In the genomic region with DNA sequence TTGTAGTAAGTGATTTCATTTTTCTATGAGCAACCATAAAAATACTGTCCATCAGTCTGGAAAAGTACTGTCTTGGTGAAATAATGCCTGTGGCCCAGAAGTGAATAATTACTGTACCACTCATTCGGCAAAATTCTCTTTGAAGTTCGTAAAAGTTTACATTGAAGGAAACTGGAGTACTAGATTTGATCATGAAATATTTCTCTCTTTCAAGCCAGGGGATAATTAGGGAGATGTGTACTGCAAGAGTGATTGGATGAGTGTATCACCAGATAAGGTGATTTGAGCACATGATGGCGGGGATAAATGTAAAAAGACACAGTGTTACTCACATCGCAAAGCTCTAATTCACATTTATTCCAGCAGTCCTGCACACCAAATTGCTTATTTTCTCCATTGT, we compare ENCODE assay signal across 31 cellular contexts.
"Had no signal": no experiment of that assay in that cellular context is flagged by ENCODE, and none has a peak within 500 bp of the region (broad histone marks: within the 10 kb centered on the region; RNA-seq: fewer than 3 reads in every experiment).

No MANE protein-coding gene starts in this region.

- H3K36me3 ChIP-seq: ascending aorta, brain microvascular endothelial cell, gastrocnemius medialis, heart left ventricle had no signal

- H3K4me1 ChIP-seq: ascending aorta, gastrocnemius medialis, heart left ventricle had no signal

- H3K36me3 Mint-ChIP-seq: activated CD4-positive, alpha-beta memory T cell treated with anti-CD3 and anti-CD28 coated beads for 36 hours; activated CD8-positive, alpha-beta memory T cell treated with anti-CD3 and anti-CD28 coated beads, Interleukin-2, amount 10 ng/mL, durations not matched to agents 7 days and 5 days; activated naive CD4-positive, alpha-beta T cell treated with anti-CD3 and anti-CD28 coated beads, Interleukin-2, amount 10 ng/mL, durations not matched to agents 7 days and 5 days; activated naive CD4-positive, alpha-beta T cell treated with anti-CD3 and anti-CD28 coated beads, Interleukin-2, amount 50 U/mL, for 72 hours; activated naive CD8-positive, alpha-beta T cell treated with anti-CD3 and anti-CD28 coated beads, Interleukin-2, amount 10 ng/mL, durations not matched to agents 7 days and 5 days had no signal

- H3K27me3 ChIP-seq: ascending aorta, brain microvascular endothelial cell, foreskin keratinocyte, gastrocnemius medialis, heart left ventricle had no signal

- H3K27ac Mint-ChIP-seq: activated CD4-positive, alpha-beta memory T cell treated with anti-CD3 and anti-CD28 coated beads for 36 hours; activated CD4-positive, alpha-beta T cell treated with anti-CD3 and anti-CD28 coated beads for 36 hours; activated CD4-positive, alpha-beta T cell treated with anti-CD3 and anti-CD28 coated beads, Interleukin-2, amount 10 ng/mL, durations not matched to agents 24 days and 14 days; activated CD8-positive, alpha-beta memory T cell treated with anti-CD3 and anti-CD28 coated beads, Interleukin-2, amount 10 ng/mL, durations not matched to agents 7 days and 5 days; activated CD8-positive, alpha-beta T cell treated with anti-CD3 and anti-CD28 coated beads, Interleukin-2, amount 10 ng/mL, durations not matched to agents 7 days and 5 days; activated naive CD4-positive, alpha-beta T cell treated with anti-CD3 and anti-CD28 coated beads, Interleukin-2, amount 10 ng/mL, durations not matched to agents 7 days and 5 days; activated naive CD4-positive, alpha-beta T cell treated with anti-CD3 and anti-CD28 coated beads, Interleukin-2, amount 50 U/mL, for 72 hours; activated naive CD8-positive, alpha-beta T cell treated with anti-CD3 and anti-CD28 coated beads, Interleukin-2, amount 10 ng/mL, durations not matched to agents 7 days and 5 days; activated T-helper 1 cell treated with anti-CD3 and anti-CD28 coated beads, Interleukin-12 subunit alpha, Interleukin-12 subunit beta, Interleukin-2, Interleukin-4 antibody, amounts not matched to agents 30 ng/mL and 10 ng/mL and 1 ng/mL, durations not matched to agents 14 hours and 24 hours and 36 hours; activated T-helper 2 cell treated with anti-CD3 and anti-CD28 coated beads, Interferon-gamma antibody, Interleukin-2, Interleukin-4, amounts not matched to agents 10 μg/mL and 5 μg/mL and 100 μg/mL, durations not matched to agents 14 hours and 24 hours and 36 hours; dendritic cell treated with granulocyte-macrophage colony-stimulating factor and Interleukin-4, amounts not matched to agents 40 ng/mL and 50 ng/mL, for 4 days; endodermal cell had no signal

- H3K9me3 ChIP-seq: ascending aorta, gastrocnemius medialis, heart left ventricle had no signal

- H3K27me3 Mint-ChIP-seq: activated CD4-positive, alpha-beta memory T cell treated with anti-CD3 and anti-CD28 coated beads for 36 hours; activated CD4-positive, alpha-beta T cell treated with anti-CD3 and anti-CD28 coated beads for 36 hours; activated CD4-positive, alpha-beta T cell treated with anti-CD3 and anti-CD28 coated beads, Interleukin-2, amount 10 ng/mL, durations not matched to agents 24 days and 14 days; activated CD8-positive, alpha-beta memory T cell treated with anti-CD3 and anti-CD28 coated beads, Interleukin-2, amount 10 ng/mL, durations not matched to agents 7 days and 5 days; activated naive CD4-positive, alpha-beta T cell treated with anti-CD3 and anti-CD28 coated beads, Interleukin-2, amount 10 ng/mL, durations not matched to agents 7 days and 5 days; activated naive CD8-positive, alpha-beta T cell treated with anti-CD3 and anti-CD28 coated beads, Interleukin-2, amount 10 ng/mL, durations not matched to agents 7 days and 5 days; central memory CD8-positive, alpha-beta T cell; dendritic cell treated with granulocyte-macrophage colony-stimulating factor and Interleukin-4, amounts not matched to agents 40 ng/mL and 50 ng/mL, for 4 days had no signal

- H3K4me1 Mint-ChIP-seq: activated CD4-positive, alpha-beta T cell treated with anti-CD3 and anti-CD28 coated beads for 36 hours; activated CD4-positive, alpha-beta T cell treated with anti-CD3 and anti-CD28 coated beads, Interleukin-2, amount 10 ng/mL, durations not matched to agents 24 days and 14 days; activated CD8-positive, alpha-beta memory T cell treated with anti-CD3 and anti-CD28 coated beads, Interleukin-2, amount 10 ng/mL, durations not matched to agents 7 days and 5 days; activated naive CD4-positive, alpha-beta T cell treated with anti-CD3 and anti-CD28 coated beads, Interleukin-2, amount 10 ng/mL, durations not matched to agents 7 days and 5 days; activated naive CD8-positive, alpha-beta T cell treated with anti-CD3 and anti-CD28 coated beads, Interleukin-2, amount 10 ng/mL, durations not matched to agents 7 days and 5 days; central memory CD8-positive, alpha-beta T cell had no signal

- H3K27ac ChIP-seq: ascending aorta, brain microvascular endothelial cell, coronary artery, dorsolateral prefrontal cortex, foreskin keratinocyte, gastrocnemius medialis, heart left ventricle had no signal

- DNase-seq: activated CD4-positive, alpha-beta memory T cell treated with anti-CD3 and anti-CD28 coated beads for 36 hours; activated CD4-positive, alpha-beta T cell treated with anti-CD3 and anti-CD28 coated beads for 36 hours; activated CD4-positive, alpha-beta T cell treated with anti-CD3 and anti-CD28 coated beads, Interleukin-2, amount 10 ng/mL, durations not matched to agents 24 days and 14 days; activated CD4-positive, CD25-positive, alpha-beta regulatory T cell; activated CD4-positive, CD25-positive, alpha-beta regulatory T cell treated with anti-CD3 and anti-CD28 coated beads, Interleukin-2, amount 50 U/mL, for 72 hours; activated CD8-positive, alpha-beta memory T cell treated with anti-CD3 and anti-CD28 coated beads, Interleukin-2, amount 10 ng/mL, durations not matched to agents 7 days and 5 days; activated CD8-positive, alpha-beta memory T cell treated with anti-CD3 and anti-CD28 coated beads, Interleukin-2, amount 50 U/mL, for 4 hours; activated CD8-positive, alpha-beta T cell treated with anti-CD3 and anti-CD28 coated beads, Interleukin-2, amount 10 ng/mL, durations not matched to agents 7 days and 5 days; activated effector memory CD4-positive, alpha-beta T cell treated with anti-CD3 and anti-CD28 coated beads, Interleukin-2, amount 50 U/mL, for 16 hours; activated naive CD4-positive, alpha-beta T cell treated with anti-CD3 and anti-CD28 coated beads, Interleukin-2, amount 10 ng/mL, durations not matched to agents 7 days and 5 days; activated naive CD8-positive, alpha-beta T cell treated with anti-CD3 and anti-CD28 coated beads, Interleukin-2, amount 10 ng/mL, durations not matched to agents 7 days and 5 days; activated T-cell treated with anti-CD3 and anti-CD28 coated beads, Interleukin-2, amount 50 U/mL, for 1 hour; activated T-cell treated with anti-CD3 and anti-CD28 coated beads, Interleukin-2, amount 50 U/mL, for 48 hours; brain microvascular endothelial cell; dorsolateral prefrontal cortex; effector memory CD4-positive, alpha-beta T cell; endodermal cell; foreskin keratinocyte; gastrocnemius medialis; glutamatergic neuron; heart left ventricle; T-helper 2 cell had no signal

- ATAC-seq: activated CD4-positive, alpha-beta T cell treated with anti-CD3 and anti-CD28 coated beads for 36 hours; activated CD8-positive, alpha-beta memory T cell treated with anti-CD3 and anti-CD28 coated beads, Interleukin-2, amount 10 ng/mL, durations not matched to agents 7 days and 5 days; activated CD8-positive, alpha-beta T cell treated with anti-CD3 and anti-CD28 coated beads, Interleukin-2, amount 10 ng/mL, durations not matched to agents 7 days and 5 days; activated naive CD4-positive, alpha-beta T cell treated with anti-CD3 and anti-CD28 coated beads, Interleukin-2, amount 50 U/mL, for 72 hours; esophagus mucosa; foreskin keratinocyte; gastrocnemius medialis; heart left ventricle had no signal

- H3K9me3 Mint-ChIP-seq: activated CD4-positive, alpha-beta T cell treated with anti-CD3 and anti-CD28 coated beads, Interleukin-2, amount 10 ng/mL, durations not matched to agents 24 days and 14 days; dendritic cell treated with granulocyte-macrophage colony-stimulating factor and Interleukin-4, amounts not matched to agents 40 ng/mL and 50 ng/mL, for 4 days; endodermal cell had no signal

- FAIRE-seq: bronchial epithelial cell had no signal

- H3K4me3 ChIP-seq: ascending aorta, coronary artery, dorsolateral prefrontal cortex, gastrocnemius medialis, heart left ventricle had no signal

- H3K4me3 Mint-ChIP-seq: activated CD4-positive, alpha-beta memory T cell treated with anti-CD3 and anti-CD28 coated beads for 36 hours; activated CD4-positive, alpha-beta T cell treated with anti-CD3 and anti-CD28 coated beads for 36 hours; activated CD4-positive, alpha-beta T cell treated with anti-CD3 and anti-CD28 coated beads, Interleukin-2, amount 10 ng/mL, durations not matched to agents 24 days and 14 days; activated CD8-positive, alpha-beta memory T cell treated with anti-CD3 and anti-CD28 coated beads, Interleukin-2, amount 10 ng/mL, durations not matched to agents 7 days and 5 days; activated CD8-positive, alpha-beta T cell treated with anti-CD3 and anti-CD28 coated beads, Interleukin-2, amount 10 ng/mL, durations not matched to agents 7 days and 5 days; activated naive CD4-positive, alpha-beta T cell treated with anti-CD3 and anti-CD28 coated beads, Interleukin-2, amount 10 ng/mL, durations not matched to agents 7 days and 5 days; activated naive CD8-positive, alpha-beta T cell treated with anti-CD3 and anti-CD28 coated beads, Interleukin-2, amount 10 ng/mL, durations not matched to agents 7 days and 5 days; activated T-helper 1 cell treated with anti-CD3 and anti-CD28 coated beads, Interleukin-12 subunit alpha, Interleukin-12 subunit beta, Interleukin-2, Interleukin-4 antibody, amounts not matched to agents 30 ng/mL and 10 ng/mL and 1 ng/mL, durations not matched to agents 14 hours and 24 hours and 36 hours; central memory CD8-positive, alpha-beta T cell; dendritic cell treated with granulocyte-macrophage colony-stimulating factor and Interleukin-4, amounts not matched to agents 40 ng/mL and 50 ng/mL, for 4 days; endodermal cell had no signal
